ENCODE assay signal across 8 cellular contexts in genomic region chr20:53949319-53949839, GRCh38.
DNase-seq lines count a peak whose midpoint lies in the region; ATAC-seq and TF ChIP-seq lines count a peak whose summit lies in the region.

No MANE protein-coding gene starts in this region.

- H3K36me3 ChIP-seq in SJCRH30, result no peaks in the 10 kb centered on the region
- H3K36me3 ChIP-seq in kidney epithelial cell (ENCODE audit: control insufficient read depth, insufficient read depth, low read length), result no peaks in the 10 kb centered on the region

- DNase-seq in SJCRH30 (peak; percentile 74 to 78), kidney epithelial cell (ENCODE audit: low read depth) (peak; percentile 81), hippocampal formation (lab: John Stamatoyannopoulos, UW) (no peak)
- peak; percentile 25 to 63 (median 44) for DNase-seq in activated naive CD4-positive, alpha-beta T cell (lab: John Stamatoyannopoulos, UW)
- peak; percentile 55 to 71 for DNase-seq in stimulated activated CD8-positive, alpha-beta memory T cell treated with anti-CD3 and anti-CD28 coated beads, Interleukin-15, amount 100 ng/mL, for 4 hours (ENCODE audit: low read depth in 2 of 2)

- H3K4me3 ChIP-seq in SJCRH30 (peak overlapping the region; percentile 4; the same call in 1 of the 2 replicates), kidney epithelial cell (ENCODE audit: low read depth, low read length) (no peak overlapping the region)

- ATAC-seq in GM18867 (IDR thresholded peaks at IDR 0.05; ENCODE audit: unreplicated experiment) (peak; percentile 91), HG03060 (IDR thresholded peaks at IDR 0.05; ENCODE audit: low read depth, unreplicated experiment) (peak; percentile 78), GM21526 (IDR thresholded peaks at IDR 0.05; ENCODE audit: low FRiP score, unreplicated experiment) (no peak)

- H3K4me1 ChIP-seq in SJCRH30, result peaks cover 9% of the 10 kb centered on the region

- H3K9me3 ChIP-seq in SJCRH30 (replicated peaks), result peaks cover 8% of the 10 kb centered on the region

- TF ChIP-seq CTCF in kidney epithelial cell (IDR thresholded peaks at IDR 0.05; ENCODE audit: insufficient read depth, low read length, poor library complexity, severe bottlenecking), result no peak

- H3K27ac ChIP-seq in SJCRH30, result no peak overlapping the region

- no peaks in the 10 kb centered on the region for H3K27me3 ChIP-seq in SJCRH30
- no peaks in the 10 kb centered on the region for H3K27me3 ChIP-seq in kidney epithelial cell (ENCODE audit: control insufficient read depth, insufficient read depth, low read length)

Comparison
In these comparisons a context has a peak if more than half of its experiments do, and no peak if none do; other contexts are left out.
1. DNase-seq: peak in SJCRH30 (2 of 2), activated naive CD4-positive, alpha-beta T cell (4 of 4), kidney epithelial cell (single experiment) and stimulated activated CD8-positive, alpha-beta memory T cell treated with anti-CD3 and anti-CD28 coated beads, Interleukin-15, amount 100 ng/mL, for 4 hours (2 of 2); none in hippocampal formation (0 of 2).